In genomic region chr22:42887114-42887513, GRCh38 we compare ENCODE assay signal across 2 cellular contexts.
TF ChIP-seq lines count a peak whose summit lies in the region.

No MANE protein-coding gene starts in this region.

TF ChIP-seq in liver, 16 proteins besides CTCF, POLR2A, EP300 and RAD21 (continued from another document):
- TF ChIP-seq REST (IDR thresholded peaks at IDR 0.05) (no peak), TAF1 (conservative IDR thresholded peaks at IDR 0.05) (no peak)

TF ChIP-seq in HepG2, 621 proteins besides CTCF, POLR2A, EP300 and RAD21 (continued from another document):
- TF ChIP-seq THAP11 (CRISPR knock-in tag; IDR thresholded peaks at IDR 0.05) (no peak), ZNF652 (CRISPR knock-in tag; IDR thresholded peaks at IDR 0.05; ENCODE audit: borderline replicate concordance, low read depth) (no peak), ZKSCAN8 (CRISPR knock-in tag; IDR thresholded peaks at IDR 0.05; ENCODE audit: borderline replicate concordance) (no peak), NR2C2 (CRISPR knock-in tag; IDR thresholded peaks at IDR 0.05; ENCODE audit: borderline replicate concordance) (no peak), NCOR1 (IDR thresholded peaks at IDR 0.05; ENCODE audit: borderline replicate concordance, low read length) (no peak), SYNCRIP (IDR thresholded peaks at IDR 0.05; ENCODE audit: insufficient read depth, low read depth, low read length) (no peak)
